In the genomic region with DNA sequence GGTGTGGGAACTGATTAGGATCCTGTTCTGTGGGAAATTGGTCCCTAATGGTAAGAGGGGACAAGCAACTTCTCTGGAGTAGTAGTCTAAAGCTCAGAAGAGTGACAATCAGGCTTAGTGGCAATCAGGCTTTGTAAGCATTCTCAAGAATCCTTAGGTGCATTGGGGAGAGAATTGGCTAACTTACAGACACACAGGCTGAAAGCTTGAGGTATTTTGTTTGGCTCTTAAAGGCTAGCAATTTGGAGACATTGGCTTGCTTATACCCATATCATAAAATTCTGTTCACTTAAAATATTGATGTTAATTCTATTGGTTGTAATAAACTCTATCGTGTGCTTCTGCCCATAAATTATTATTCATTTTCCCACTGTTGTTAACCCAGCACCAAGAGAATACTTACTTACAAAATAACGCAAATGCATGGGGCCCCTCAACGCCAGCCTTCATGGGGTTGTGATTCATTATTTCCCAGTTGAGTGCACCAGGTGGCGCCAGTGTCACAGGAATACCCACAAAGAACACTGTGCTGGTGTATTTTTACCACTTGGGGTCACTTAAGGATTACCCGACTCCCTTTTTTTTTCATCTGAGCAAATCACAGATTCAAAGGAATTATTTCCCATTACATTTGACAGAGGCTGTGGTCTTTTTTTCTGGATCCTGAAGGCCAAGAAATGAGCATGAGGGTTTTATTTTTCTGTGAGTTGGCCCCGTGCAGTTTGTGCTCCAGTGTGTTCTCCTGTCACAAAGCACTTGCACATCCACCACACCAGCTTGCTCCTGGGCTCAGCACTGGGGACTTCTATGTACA, we compare ENCODE assay signal across 8 cellular contexts. TPM values are rescaled to one million over a fixed set of nuclear protein-coding genes. Genes with fewer than 3 reads are reported as not detected.
DNase-seq lines count a peak whose midpoint lies in the region; ATAC-seq lines count a peak whose summit lies in the region.

No MANE protein-coding gene starts in this region.

- intact Hi-C loops in left colon (cut with DNase I, micrococcal nuclease): loop anchor here in 1 of 2 donors (5.0 to 10.0 kb wide), 2 partner anchors 870 to 968 kb away; no protein-coding TSS in a partner anchor

- ATAC-seq in HG02588 (IDR thresholded peaks at IDR 0.05; ENCODE audit: unreplicated experiment) (peak; percentile 86), left colon (peak; percentile 86)

- DNase-seq in activated gamma-delta T cell treated with Interleukin-2 at 50 U/mL for 16 hours (peak; percentile 51), activated gamma-delta T cell (lab: John Stamatoyannopoulos, UW) (no peak), NAMALWA (ENCODE audit: low spot score) (peak; percentile 75), UCSD-AML1 (lab: John Stamatoyannopoulos, UW; ENCODE audit: unreplicated experiment) (peak; percentile 55), left colon (peak; percentile 44 to 71)
- DNase-seq in central memory CD4-positive, alpha-beta T cell: peak; percentile 29
- peak; percentile 58 for DNase-seq in stimulated activated CD4-positive, alpha-beta T cell treated with anti-CD3 and anti-CD28 coated beads, Interleukin-4, amount 100 ng/mL, for 24 hours

RNA-seq across cellular contexts. Expression of a gene that starts 45.5 kb away (rescaled TPM):
- total RNA-seq in left colon: 10 to 100 TPM; 70.1 to 75.6 TPM
